In genomic region chr9:110125207-110125751, GRCh38 we compare ENCODE assay signal across 8 cellular contexts.
DNase-seq lines count a peak whose midpoint lies in the region; ATAC-seq and TF ChIP-seq lines count a peak whose summit lies in the region.

No MANE protein-coding gene starts in this region.

- H3K27ac ChIP-seq in HCT116 (ENCODE audit: low read depth, low read length) = no peak overlapping the region
- H3K27ac ChIP-seq in skeletal muscle tissue (ENCODE audit: low read depth, low read length) = peak overlapping the region; percentile 74

- H3K4me1 ChIP-seq in HCT116 (ENCODE audit: control insufficient read depth in 1 of 2, insufficient read depth in 2 of 2, low read length in 2 of 2) (peaks cover 0 to 15% of the 10 kb centered on the region in 2 experiments; a peak in 1 of 4 replicates), skeletal muscle tissue (ENCODE audit: control insufficient read depth in 3 of 3, insufficient read depth in 3 of 3, low read length in 3 of 3) (peaks cover 27 to 48% (median 35%) of the 10 kb centered on the region in 3 donors)

- no peaks in the 10 kb centered on the region for H3K27me3 ChIP-seq in HCT116 (ENCODE audit: insufficient read depth, low read length)
- H3K27me3 ChIP-seq in skeletal muscle tissue (ENCODE audit: control insufficient read depth in 3 of 3, insufficient read depth in 3 of 3, low read length in 3 of 3) = no peaks in the 10 kb centered on the region

- H2AFZ ChIP-seq in HCT116 (ENCODE audit: low read depth, low read length, poor library complexity, severe bottlenecking) = no peak overlapping the region

- peak; percentile 54 for ATAC-seq in HCT116
- ATAC-seq in GM21515 (IDR thresholded peaks at IDR 0.05; ENCODE audit: unreplicated experiment) = no peak
- ATAC-seq in GM21786 (IDR thresholded peaks at IDR 0.05; ENCODE audit: unreplicated experiment) = no peak

- H3K79me2 ChIP-seq in HCT116 (ENCODE audit: insufficient read depth, low read length) = peaks cover 60% of the 10 kb centered on the region; the same call in 1 of the 2 replicates

- no peak for TF ChIP-seq POLR2A in HCT116 (IDR thresholded peaks at IDR 0.05; ENCODE audit: borderline replicate concordance, extremely low read depth, insufficient read depth, insufficient read length)

- DNase-seq in HCT116 (ENCODE audit: low read depth, low spot score) (no peak), astrocyte of the hippocampus (ENCODE audit: low read depth, low spot score) (peak; percentile 96), iris pigment epithelial cell (ENCODE audit: low read depth) (peak; percentile 93), SKM-1 (lab: John Stamatoyannopoulos, UW; ENCODE audit: unreplicated experiment) (no peak), HUDEP-2 (lab: John Stamatoyannopoulos, UW; ENCODE audit: unreplicated experiment in 76 of 76) (no peak)

- no peaks in the 10 kb centered on the region for H4K20me1 ChIP-seq in HCT116 (ENCODE audit: insufficient read depth)

- no peaks in the 10 kb centered on the region for H3K36me3 ChIP-seq in HCT116 (ENCODE audit: control insufficient read depth in 1 of 2, insufficient read depth in 2 of 2, low read length in 2 of 2)
- H3K36me3 ChIP-seq in skeletal muscle tissue (ENCODE audit: control insufficient read depth in 3 of 3, insufficient read depth in 3 of 3, low read length in 3 of 3) = no peaks in the 10 kb centered on the region

- no peaks in the 10 kb centered on the region for H3K9me2 ChIP-seq in HCT116 (ENCODE audit: insufficient read depth)

- TF ChIP-seq CTCF in HCT116 (IDR thresholded peaks at IDR 0.05 in 2 of 3, conservative IDR thresholded peaks at IDR 0.05 in 1 of 3; ENCODE audit: borderline replicate concordance in 1 of 3, insufficient read depth in 1 of 3, low read depth in 2 of 3, low read length in 2 of 3) = no peak

- H3K9ac ChIP-seq in HCT116 (ENCODE audit: low read length) (no peak overlapping the region), skeletal muscle tissue (ENCODE audit: low read depth in 1 of 3, low read length in 3 of 3) (peak overlapping the region; percentile 3 to 51 (median 20))

- no peak for TF ChIP-seq RAD21 in HCT116 (IDR thresholded peaks at IDR 0.05; ENCODE audit: low read depth)

- H3K9me3 ChIP-seq in HCT116 (ENCODE audit: control insufficient read depth in 1 of 2, insufficient read depth in 1 of 2, low read depth in 1 of 2, low read length in 2 of 2) (no peaks in the 10 kb centered on the region), skeletal muscle tissue (ENCODE audit: control insufficient read depth in 3 of 3, low read length in 3 of 3) (no peaks in the 10 kb centered on the region)

- POLR2A ChIA-PET in HCT116 (lab: Charles Lee) = no interaction called here

- intact Hi-C loops in HCT116 (cut with micrococcal nuclease) = no loop called here

- RAD21 ChIA-PET in HCT116 (lab: Charles Lee; ENCODE audit: low non-redundant PET in 1 of 2, low total read pairs in 2 of 2, uncharacterized antibody in 2 of 2, unreplicated experiment in 2 of 2) = no interaction called here

- no peak overlapping the region for H3K4me3 ChIP-seq in HCT116 (replicated peaks in 1 of 2; ENCODE audit: low read depth in 1 of 2, low read length in 2 of 2)
- peak overlapping the region in 1 of 3 donors; percentile 16 for H3K4me3 ChIP-seq in skeletal muscle tissue (ENCODE audit: low read length in 3 of 3)

- no TSS peak for BruUV-seq in HCT116 (replicated peaks; lab: Mats Ljungman, UMichigan)

- H3K4me2 ChIP-seq in HCT116 (ENCODE audit: low read length) = no peak overlapping the region

- CTCF ChIA-PET in HCT116 (lab: Charles Lee) = no interaction called here

TF ChIP-seq in HCT116, 20 proteins besides CTCF, POLR2A, EP300 and RAD21:
- TF ChIP-seq SIN3A (IDR thresholded peaks at IDR 0.05; ENCODE audit: low read depth) = no peak
- TF ChIP-seq TCF7L2 (IDR thresholded peaks at IDR 0.05; ENCODE audit: borderline replicate concordance, extremely low read depth, insufficient read depth, insufficient read length) = no peak
- TF ChIP-seq ZNF274 (IDR thresholded peaks at IDR 0.05; ENCODE audit: low read depth, low read length) = no peak
- TF ChIP-seq SRF (IDR thresholded peaks at IDR 0.05; ENCODE audit: low read depth) = no peak

Comparison
In these comparisons a context has a peak if more than half of its experiments do, and no peak if none do; other contexts are left out.
1. DNase-seq: peak in astrocyte of the hippocampus (single experiment) and iris pigment epithelial cell (single experiment); none in HCT116 (single experiment), SKM-1 (single experiment) and HUDEP-2 (0 of 76).